ENCODE assay signal across 8 cellular contexts in the genomic region with DNA sequence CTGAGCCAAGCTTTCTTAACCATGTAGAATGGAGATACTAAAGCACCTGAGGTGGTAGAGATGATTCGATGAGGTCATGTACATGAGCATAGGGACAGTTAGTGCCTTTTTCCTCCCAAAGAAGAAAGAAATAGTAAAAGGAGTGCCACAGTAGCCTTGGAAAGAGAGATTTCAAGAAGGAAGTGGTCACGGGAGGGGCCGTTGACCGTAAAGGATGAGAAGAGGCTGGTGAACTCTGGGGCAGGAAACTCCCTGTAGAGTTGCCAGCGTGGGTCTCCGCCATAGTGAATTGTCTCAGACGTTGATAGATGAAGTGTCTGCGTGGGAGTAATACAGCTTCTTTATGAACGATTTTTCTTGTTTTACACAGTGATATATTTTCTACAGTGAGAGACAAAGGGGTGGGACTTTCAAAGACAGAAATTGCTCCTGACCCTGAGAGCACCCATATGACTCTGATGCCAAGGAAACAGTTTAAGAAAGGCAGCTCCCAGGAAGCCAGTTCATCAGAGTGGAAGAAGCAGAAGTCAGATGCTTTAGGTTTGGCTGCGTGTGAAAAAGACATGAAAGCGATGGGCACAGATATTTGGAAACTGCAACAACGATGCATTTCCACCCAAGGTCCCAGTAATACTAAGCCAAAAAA. TPM values are rescaled to one million over a fixed set of nuclear protein-coding genes. Genes with fewer than 3 reads are reported as not detected.
DNase-seq lines count a peak whose midpoint lies in the region; ATAC-seq lines count a peak whose summit lies in the region.

No MANE protein-coding gene starts in this region.

- H3K36me3 Mint-ChIP-seq in activated T-helper 2 cell treated with anti-CD3 and anti-CD28 coated beads, Interferon-gamma antibody, Interleukin-2, Interleukin-4, amounts not matched to agents 10 μg/mL and 5 μg/mL and 100 μg/mL, durations not matched to agents 14 hours and 24 hours and 36 hours (ENCODE audit: low read depth) = peaks cover 41% of the 10 kb centered on the region

- no peaks in the 10 kb centered on the region for H3K27me3 ChIP-seq in MG63

- H3K27me3 Mint-ChIP-seq in activated T-helper 2 cell treated with anti-CD3 and anti-CD28 coated beads, Interferon-gamma antibody, Interleukin-2, Interleukin-4, amounts not matched to agents 10 μg/mL and 5 μg/mL and 100 μg/mL, durations not matched to agents 14 hours and 24 hours and 36 hours (ENCODE audit: low read depth) = no peaks in the 10 kb centered on the region

- peaks cover 64% of the 10 kb centered on the region for H3K36me3 ChIP-seq in MG63

- H3K9me3 Mint-ChIP-seq in activated T-helper 2 cell treated with anti-CD3 and anti-CD28 coated beads, Interferon-gamma antibody, Interleukin-2, Interleukin-4, amounts not matched to agents 10 μg/mL and 5 μg/mL and 100 μg/mL, durations not matched to agents 14 hours and 24 hours and 36 hours = no peaks in the 10 kb centered on the region

- H3K9me3 ChIP-seq in MG63 = no peaks in the 10 kb centered on the region

- H3K4me3 Mint-ChIP-seq in activated T-helper 2 cell treated with anti-CD3 and anti-CD28 coated beads, Interferon-gamma antibody, Interleukin-2, Interleukin-4, amounts not matched to agents 10 μg/mL and 5 μg/mL and 100 μg/mL, durations not matched to agents 14 hours and 24 hours and 36 hours (ENCODE audit: low read depth) = peak overlapping the region; percentile 41

- H3K27ac Mint-ChIP-seq in activated T-helper 2 cell treated with anti-CD3 and anti-CD28 coated beads, Interferon-gamma antibody, Interleukin-2, Interleukin-4, amounts not matched to agents 10 μg/mL and 5 μg/mL and 100 μg/mL, durations not matched to agents 14 hours and 24 hours and 36 hours = peak overlapping the region; percentile 85

- DNase-seq in activated gamma-delta T cell treated with Interleukin-2 at 50 U/mL for 16 hours = peak; percentile 29
- no peak for DNase-seq in activated gamma-delta T cell (lab: John Stamatoyannopoulos, UW)
- DNase-seq in MG63 = peak; percentile 48
- peak; percentile 16 for DNase-seq in activated T-helper 2 cell treated with anti-CD3 and anti-CD28 coated beads, Interferon-gamma antibody, Interleukin-2, Interleukin-4, amounts not matched to agents 10 μg/mL and 5 μg/mL and 100 μg/mL, durations not matched to agents 14 hours and 24 hours and 36 hours (ENCODE audit: low spot score)
- peak; percentile 55 for DNase-seq in left lobe of liver (ENCODE audit: low spot score)
- peak; percentile 37 to 65 for DNase-seq in stimulated activated CD8-positive, alpha-beta memory T cell treated with anti-CD3 and anti-CD28 coated beads, Interleukin-7, amount 100 ng/mL, for 48 hours (ENCODE audit: extremely low read depth in 1 of 2, low read depth in 1 of 2)
- no peak for DNase-seq in cerebellar cortex (ENCODE audit: low spot score)
- no peak for DNase-seq in NCI-H510A (lab: John Stamatoyannopoulos, UW)

- intact Hi-C loops in activated T-helper 2 cell treated with anti-CD3 and anti-CD28 coated beads, Interferon-gamma antibody, Interleukin-2, Interleukin-4, amounts not matched to agents 10 μg/mL and 5 μg/mL and 100 μg/mL, durations not matched to agents 14 hours and 24 hours and 36 hours (cut with micrococcal nuclease) = loop anchor here (1.0 to 2.0 kb wide), 3 partner anchors 13 to 55 kb away; no protein-coding TSS in a partner anchor

- H3K4me1 Mint-ChIP-seq in activated T-helper 2 cell treated with anti-CD3 and anti-CD28 coated beads, Interferon-gamma antibody, Interleukin-2, Interleukin-4, amounts not matched to agents 10 μg/mL and 5 μg/mL and 100 μg/mL, durations not matched to agents 14 hours and 24 hours and 36 hours (ENCODE audit: low read depth) = peaks cover 23% of the 10 kb centered on the region

- peak; percentile 64 for ATAC-seq in left lobe of liver

- H3K4me3 ChIP-seq in MG63 = no peak overlapping the region

RNA-seq across cellular contexts. Expression of gene UGCG, which starts 41.3 kb away (rescaled TPM):
- 35.9 and 48.5 TPM in 2 replicates for total RNA-seq in MG63 (2014; rRNA removed; shearing (Covaris generic); ENCODE audit: low replicate concordance)
- 14.4 and 16.6 TPM in 2 replicates for total RNA-seq in activated T-helper 2 cell treated with anti-CD3 and anti-CD28 coated beads, Interferon-gamma antibody, Interleukin-2, Interleukin-4, amounts not matched to agents 10 μg/mL and 5 μg/mL and 100 μg/mL, durations not matched to agents 14 hours and 24 hours and 36 hours
- 9.5 TPM for total RNA-seq in left lobe of liver

Comparison
In these comparisons a context has a peak if more than half of its experiments do, and no peak if none do; other contexts are left out.
1. DNase-seq: peak in activated gamma-delta T cell treated with Interleukin-2 at 50 U/mL for 16 hours (single experiment), MG63 (single experiment), activated T-helper 2 cell treated with anti-CD3 and anti-CD28 coated beads, Interferon-gamma antibody, Interleukin-2, Interleukin-4, amounts not matched to agents 10 μg/mL and 5 μg/mL and 100 μg/mL, durations not matched to agents 14 hours and 24 hours and 36 hours (single experiment), left lobe of liver (single experiment) and stimulated activated CD8-positive, alpha-beta memory T cell treated with anti-CD3 and anti-CD28 coated beads, Interleukin-7, amount 100 ng/mL, for 48 hours (2 of 2); none in activated gamma-delta T cell (single experiment), cerebellar cortex (single experiment) and NCI-H510A (single experiment).